8 cellular contexts compared by ENCODE assay signal in genomic region chr2:47058061-47058931, GRCh38.
DNase-seq lines count a peak whose midpoint lies in the region; ATAC-seq, FAIRE-seq and TF ChIP-seq lines count a peak whose summit lies in the region.

No MANE protein-coding gene starts in this region.

- DNase-seq in AG09309 (ENCODE audit: low read depth) (peak; percentile 77), amniotic epithelial cell (ENCODE audit: low read depth) (peak; percentile 96), upper lobe of right lung (no peak), dermis blood vessel endothelial cell (no peak), RCC 7860 (ENCODE audit: low spot score) (no peak)

- H3K27me3 ChIP-seq in upper lobe of right lung: no peaks in the 10 kb centered on the region

- H3K4me1 ChIP-seq in mesodermal cell (ENCODE audit: control insufficient read depth, insufficient read depth, low read length, poor library complexity, severe bottlenecking) (peaks cover 33% of the 10 kb centered on the region), upper lobe of right lung (peaks cover 53% of the 10 kb centered on the region)

- H3K27ac ChIP-seq in mesodermal cell (ENCODE audit: low read depth, low read length, severe bottlenecking) (peak overlapping the region; percentile 68), upper lobe of right lung (peak overlapping the region; percentile 84)

- FAIRE-seq in RCC 7860 (lab: Jason Lieb, UNC): no peak

- H3K9me3 ChIP-seq in mesodermal cell (ENCODE audit: control insufficient read depth, low read length) (no peaks in the 10 kb centered on the region), upper lobe of right lung (no peaks in the 10 kb centered on the region)

- ATAC-seq in HG03342 (IDR thresholded peaks at IDR 0.05; ENCODE audit: unreplicated experiment): peak; percentile 56
- peak; percentile 69 for ATAC-seq in upper lobe of right lung
- ATAC-seq in HG03045 (IDR thresholded peaks at IDR 0.05; ENCODE audit: unreplicated experiment): no peak

- 86 to 89% methylated on average over 5 to 6 of the region's 11 CpGs for WGBS in mesodermal cell (ENCODE audit: insufficient coverage in 2 of 2), 2 experiments

- intact Hi-C loops in upper lobe of right lung (cut with DNase I): no loop called here

- peak; percentile 4 for TF ChIP-seq CTCF in AG09309 (IDR thresholded peaks at IDR 0.05; ENCODE audit: control insufficient read depth, insufficient read depth, low read depth, low read length, missing control alignments)
- TF ChIP-seq CTCF in upper lobe of right lung (IDR thresholded peaks at IDR 0.05): no peak

- no peak overlapping the region for H3K4me3 ChIP-seq in AG09309 (ENCODE audit: control insufficient read depth, low read depth, low read length)
- H3K4me3 ChIP-seq in mesodermal cell (ENCODE audit: extremely low read depth, insufficient read depth, low read length, poor library complexity, severe bottlenecking): no peak overlapping the region
- no peak overlapping the region for H3K4me3 ChIP-seq in upper lobe of right lung

- peaks cover 23% of the 10 kb centered on the region for H3K36me3 ChIP-seq in mesodermal cell (ENCODE audit: control insufficient read depth, insufficient read depth, low read length)
- peaks cover 28% of the 10 kb centered on the region for H3K36me3 ChIP-seq in upper lobe of right lung

Comparison
In these comparisons a context has a peak if more than half of its experiments do, and no peak if none do; other contexts are left out.
1. DNase-seq: peak in AG09309 (single experiment) and amniotic epithelial cell (single experiment); none in upper lobe of right lung (single experiment), dermis blood vessel endothelial cell (single experiment) and RCC 7860 (single experiment).